Comparison of ENCODE assay signal across 1 cellular context in the genomic region with DNA sequence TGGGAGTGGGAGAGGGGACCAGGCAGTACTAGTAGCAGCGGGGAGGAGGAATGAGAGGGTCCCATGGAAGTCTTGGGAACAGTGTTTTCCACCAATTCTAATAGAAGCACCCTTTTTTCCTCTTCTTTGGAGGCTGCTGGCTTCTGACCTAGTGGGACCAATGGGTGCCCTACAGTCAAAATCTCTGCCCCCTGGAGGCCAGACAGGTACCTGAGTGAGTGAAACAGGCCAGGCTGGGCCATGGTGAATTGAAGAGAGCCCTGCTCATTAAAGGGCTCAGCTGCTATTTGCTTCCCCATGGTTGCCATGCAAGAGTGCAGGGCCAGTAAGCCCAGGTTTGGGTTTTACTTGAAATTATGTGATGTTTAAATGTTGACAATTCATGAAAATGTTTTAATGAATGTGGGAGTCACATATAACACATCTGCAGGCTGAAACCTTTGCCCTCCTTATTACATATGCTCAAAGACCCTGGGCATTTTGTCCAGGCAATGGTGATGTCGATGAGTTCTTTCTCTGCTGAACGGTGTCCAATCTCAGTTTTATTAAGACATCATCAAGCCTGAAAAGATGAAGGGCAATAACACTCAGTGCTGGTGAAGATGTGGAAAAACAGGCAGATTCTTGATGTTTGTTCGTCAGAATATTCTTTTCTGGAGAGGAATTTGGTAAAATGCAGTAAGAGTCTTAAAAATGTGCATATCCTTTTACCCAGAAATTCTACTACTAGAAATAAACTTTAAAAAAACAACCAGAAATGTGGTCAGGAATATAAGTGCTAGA.
TF ChIP-seq lines count a peak whose summit lies in the region.

No MANE protein-coding gene starts in this region.

TF ChIP-seq in K562, 482 proteins besides CTCF, POLR2A, EP300 and RAD21 (continued from another document):
- TF ChIP-seq, protein P1, sequence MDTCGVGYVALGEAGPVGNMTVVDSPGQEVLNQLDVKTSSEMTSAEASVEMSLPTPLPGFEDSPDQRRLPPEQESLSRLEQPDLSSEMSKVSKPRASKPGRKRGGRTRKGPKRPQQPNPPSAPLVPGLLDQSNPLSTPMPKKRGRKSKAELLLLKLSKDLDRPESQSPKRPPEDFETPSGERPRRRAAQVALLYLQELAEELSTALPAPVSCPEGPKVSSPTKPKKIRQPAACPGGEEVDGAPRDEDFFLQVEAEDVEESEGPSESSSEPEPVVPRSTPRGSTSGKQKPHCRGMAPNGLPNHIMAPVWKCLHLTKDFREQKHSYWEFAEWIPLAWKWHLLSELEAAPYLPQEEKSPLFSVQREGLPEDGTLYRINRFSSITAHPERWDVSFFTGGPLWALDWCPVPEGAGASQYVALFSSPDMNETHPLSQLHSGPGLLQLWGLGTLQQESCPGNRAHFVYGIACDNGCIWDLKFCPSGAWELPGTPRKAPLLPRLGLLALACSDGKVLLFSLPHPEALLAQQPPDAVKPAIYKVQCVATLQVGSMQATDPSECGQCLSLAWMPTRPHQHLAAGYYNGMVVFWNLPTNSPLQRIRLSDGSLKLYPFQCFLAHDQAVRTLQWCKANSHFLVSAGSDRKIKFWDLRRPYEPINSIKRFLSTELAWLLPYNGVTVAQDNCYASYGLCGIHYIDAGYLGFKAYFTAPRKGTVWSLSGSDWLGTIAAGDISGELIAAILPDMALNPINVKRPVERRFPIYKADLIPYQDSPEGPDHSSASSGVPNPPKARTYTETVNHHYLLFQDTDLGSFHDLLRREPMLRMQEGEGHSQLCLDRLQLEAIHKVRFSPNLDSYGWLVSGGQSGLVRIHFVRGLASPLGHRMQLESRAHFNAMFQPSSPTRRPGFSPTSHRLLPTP (IDR thresholded peaks at IDR 0.05; ENCODE audit: borderline replicate concordance, extremely low read depth, insufficient read length) = no peak
- TF ChIP-seq POU5F1 (IDR thresholded peaks at IDR 0.05; ENCODE audit: borderline replicate concordance, low read depth, low read length, partially characterized antibody) = no peak
- no peak for TF ChIP-seq RBBP5 (IDR thresholded peaks at IDR 0.05; ENCODE audit: borderline replicate concordance, insufficient read depth, low read length, poor library complexity, severe bottlenecking)
- peak; percentile 84 for TF ChIP-seq RBM25 (IDR thresholded peaks at IDR 0.05; ENCODE audit: low read depth, low read length, severe bottlenecking)
- TF ChIP-seq, protein P2, sequence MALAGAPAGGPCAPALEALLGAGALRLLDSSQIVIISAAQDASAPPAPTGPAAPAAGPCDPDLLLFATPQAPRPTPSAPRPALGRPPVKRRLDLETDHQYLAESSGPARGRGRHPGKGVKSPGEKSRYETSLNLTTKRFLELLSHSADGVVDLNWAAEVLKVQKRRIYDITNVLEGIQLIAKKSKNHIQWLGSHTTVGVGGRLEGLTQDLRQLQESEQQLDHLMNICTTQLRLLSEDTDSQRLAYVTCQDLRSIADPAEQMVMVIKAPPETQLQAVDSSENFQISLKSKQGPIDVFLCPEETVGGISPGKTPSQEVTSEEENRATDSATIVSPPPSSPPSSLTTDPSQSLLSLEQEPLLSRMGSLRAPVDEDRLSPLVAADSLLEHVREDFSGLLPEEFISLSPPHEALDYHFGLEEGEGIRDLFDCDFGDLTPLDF (CRISPR knock-in tag; IDR thresholded peaks at IDR 0.05) = no peak
TF ChIP-seq in K562: peak in this region for 2.
